Comparison of ENCODE assay signal across 20 cellular contexts in genomic region chr19:41410655-41411054, GRCh38. TPM values are rescaled to one million over a fixed set of nuclear protein-coding genes. Genes with fewer than 3 reads are reported as not detected.
DNase-seq lines count a peak whose midpoint lies in the region; ATAC-seq and TF ChIP-seq lines count a peak whose summit lies in the region.
"Had no signal": no experiment of that assay in that cellular context is flagged by ENCODE, and none has a peak within 500 bp of the region (broad histone marks: within the 10 kb centered on the region; RNA-seq: fewer than 3 reads in every experiment).

No MANE protein-coding gene starts in this region.

- H3K4me1 ChIP-seq in right atrium auricular region (peaks cover 0 to 50% of the 10 kb centered on the region in 2 donors), adrenal gland (replicated peaks in 1 of 2) (peaks cover 14 to 26% of the 10 kb centered on the region in 2 donors), lung (ENCODE audit: control insufficient read depth in 2 of 2, insufficient read depth in 2 of 2, low read length in 2 of 2) (peaks cover 6 to 18% of the 10 kb centered on the region in 2 donors), upper lobe of right lung (peaks cover 66% of the 10 kb centered on the region)

- H3K9me3 ChIP-seq in right atrium auricular region (no peaks in the 10 kb centered on the region), adrenal gland (replicated peaks in 1 of 3) (no peaks in the 10 kb centered on the region), lung (ENCODE audit: control insufficient read depth in 2 of 2, insufficient read depth in 1 of 2, low read length in 1 of 2) (no peaks in the 10 kb centered on the region), upper lobe of right lung (no peaks in the 10 kb centered on the region)
- H3K9me3 ChIP-seq: Caco-2, SK-N-SH had no signal

- no peak for TF ChIP-seq POLR2A in adrenal gland (IDR thresholded peaks at IDR 0.05)

- H3K4me3 ChIP-seq in right atrium auricular region (no peak overlapping the region), adrenal gland (no peak overlapping the region), lung (no peak overlapping the region), upper lobe of right lung (no peak overlapping the region)
- H3K4me3 ChIP-seq: K562 had no signal

- DNase-seq in right atrium auricular region (ENCODE audit: low spot score) (no peak), left cardiac atrium (no peak), adrenal gland (no peak), lung (ENCODE audit: low spot score) (no peak), upper lobe of right lung (no peak)
- DNase-seq: Caco-2; CD4-positive, CD25-positive, alpha-beta regulatory T cell; EL; HCEC 1CT; NCI-H1436 treated with DMSO at 0.1 percent for 48 hours; NCI-H2029 treated with DMSO at 0.1 percent for 48 hours; NCI-H510A; NCI-H82; SHP77; SK-N-SH had no signal

- H3K27me3 ChIP-seq in right atrium auricular region (no peaks in the 10 kb centered on the region), adrenal gland (no peaks in the 10 kb centered on the region), lung (ENCODE audit: control insufficient read depth, insufficient read depth) (no peaks in the 10 kb centered on the region), upper lobe of right lung (no peaks in the 10 kb centered on the region)

- ATAC-seq in left cardiac atrium (no peak), lung (ENCODE audit: insufficient read depth, low FRiP score) (no peak), upper lobe of right lung (no peak), HG02759 (IDR thresholded peaks at IDR 0.05; ENCODE audit: unreplicated experiment) (no peak), HG03354 (IDR thresholded peaks at IDR 0.05; ENCODE audit: poor library complexity, severe bottlenecking, unreplicated experiment) (no peak), GM19395 (IDR thresholded peaks at IDR 0.05; ENCODE audit: unreplicated experiment) (no peak)
- ATAC-seq: K562 had no signal

- intact Hi-C loops in left cardiac atrium (cut with DNase I) = no loop called here
- intact Hi-C loops in adrenal gland (cut with DNase I) = no loop called here
- intact Hi-C loops in upper lobe of right lung (cut with DNase I) = no loop called here

- no peak for TF ChIP-seq CTCF in right atrium auricular region (IDR thresholded peaks at IDR 0.05)
- TF ChIP-seq CTCF in adrenal gland (IDR thresholded peaks at IDR 0.05) = no peak
- TF ChIP-seq CTCF in lung (IDR thresholded peaks at IDR 0.05; ENCODE audit: control extremely low read depth, extremely low read depth) = no peak
- TF ChIP-seq CTCF in upper lobe of right lung (IDR thresholded peaks at IDR 0.05) = no peak

- peaks cover 27% of the 10 kb centered on the region for H3K36me3 ChIP-seq in right atrium auricular region
- H3K36me3 ChIP-seq in adrenal gland (replicated peaks in 1 of 2) = peaks cover 0 to 42% of the 10 kb centered on the region in 2 donors
- peaks cover 0 to 28% of the 10 kb centered on the region in 2 donors for H3K36me3 ChIP-seq in lung (ENCODE audit: control insufficient read depth in 2 of 2, insufficient read depth in 2 of 2, low read length in 2 of 2)
- peaks cover 35% of the 10 kb centered on the region for H3K36me3 ChIP-seq in upper lobe of right lung

- peak overlapping the region; percentile 71 to 78 for H3K27ac ChIP-seq in right atrium auricular region
- H3K27ac ChIP-seq in adrenal gland = peak overlapping the region in 3 of 5 donors; percentile 61 to 79 (median 64)
- H3K27ac ChIP-seq in lung (ENCODE audit: low read depth in 1 of 2, low read length in 1 of 2) = peak overlapping the region; percentile 45 to 86
- peak overlapping the region; percentile 88 for H3K27ac ChIP-seq in upper lobe of right lung

- 86 to 90% (median 88%) methylated on average over 9 to 18 of the region's 18 CpGs for WGBS in adrenal gland, 4 donors
- 84 to 88% methylated on average over 18 of the region's 18 CpGs for WGBS in lung, 2 donors

RNA-seq across cellular contexts. Expression of gene BCKDHA, which starts 13.0 kb away (rescaled TPM):
- total RNA-seq in right atrium auricular region = 10 to 100 TPM; 65.2 to 77.6 TPM
- total RNA-seq in left cardiac atrium = 10 to 100 TPM; 24.0 to 31.4 TPM
- 100 to 1,000 TPM in 5 of 8 donors, 10 to 100 TPM in 3; 51.8 to 294 (median 116) TPM for total RNA-seq in adrenal gland
- polyA plus RNA-seq in adrenal gland = 10 to 100 TPM; 17.6 to 44.3 (median 30.4) TPM
- total RNA-seq in lung = 10 to 100 TPM; 38.9 to 39.2 TPM
- polyA plus RNA-seq in lung = 10 to 100 TPM; 19.7 to 54.5 TPM
- total RNA-seq in upper lobe of right lung = 15.0 TPM

RNA-seq across cellular contexts. Expression of gene EXOSC5, which starts 13.5 kb away (rescaled TPM):
- total RNA-seq in right atrium auricular region (1 to 10 TPM; 8.5 to 9.0 TPM), left cardiac atrium (10 to 100 TPM in 1 of 2 donors, 1 to 10 TPM in 1; 8.1 to 13.4 TPM), adrenal gland (10 to 100 TPM; 18.8 to 73.7 (median 28.9) TPM), lung (10 to 100 TPM in 1 of 2 donors, 1 to 10 TPM in 1; 6.3 to 21.6 TPM), upper lobe of right lung (12.4 TPM)
- polyA plus RNA-seq in adrenal gland (10 to 100 TPM in 2 of 3 donors, 1 to 10 TPM in 1; 4.2 to 38.7 (median 18.4) TPM), lung (10 to 100 TPM; 32.6 to 34.4 TPM)

RNA-seq across cellular contexts. Expression of gene B3GNT8, which starts 16.5 kb away (rescaled TPM):
- 1 to 10 TPM; 1.9 to 4.5 TPM for total RNA-seq in right atrium auricular region
- 1 to 10 TPM; 1.4 to 3.2 TPM for total RNA-seq in left cardiac atrium
- total RNA-seq in adrenal gland = 1 to 10 TPM in 6 of 8 donors, under 1 TPM in 2; 0.30 to 5.5 (median 2.0) TPM
- polyA plus RNA-seq in adrenal gland = 1 to 10 TPM in 2 of 3 donors, under 1 TPM in 1; 0.15 to 3.5 (median 1.2) TPM
- total RNA-seq in lung = 10 to 100 TPM in 1 of 2 donors, 1 to 10 TPM in 1; 6.2 to 30.5 TPM
- 10 to 100 TPM; 35.1 to 39.0 TPM for polyA plus RNA-seq in lung
- 31.3 TPM for total RNA-seq in upper lobe of right lung
- polyA plus RNA-seq: SK-N-SH had no signal

RNA-seq across cellular contexts. Expression of gene DMAC2, which starts 29.1 kb away (rescaled TPM):
- 10 to 100 TPM; 63.2 to 88.7 TPM for total RNA-seq in right atrium auricular region
- 10 to 100 TPM; 59.0 to 67.6 TPM for total RNA-seq in left cardiac atrium
- total RNA-seq in adrenal gland = 10 to 100 TPM; 35.5 to 60.9 (median 47.8) TPM
- 10 to 100 TPM; 30.7 to 50.1 (median 45.3) TPM for polyA plus RNA-seq in adrenal gland
- total RNA-seq in lung = 10 to 100 TPM; 25.5 to 51.4 TPM
- polyA plus RNA-seq in lung = 10 to 100 TPM; 46.2 to 51.7 TPM
- 54.9 TPM for total RNA-seq in upper lobe of right lung

RNA-seq across cellular contexts. Expression of gene ERICH4, which starts 32.3 kb away (rescaled TPM):
- not detected for total RNA-seq in right atrium auricular region
- total RNA-seq in left cardiac atrium = not detected
- total RNA-seq in adrenal gland = not detected
- polyA plus RNA-seq in adrenal gland = under 1 TPM in 1 of 3 donors, not detected in 2; 0.10 TPM
- not detected for total RNA-seq in lung
- polyA plus RNA-seq in lung = under 1 TPM in 1 of 2 donors, not detected in 1; 0.16 TPM
- total RNA-seq in upper lobe of right lung = not detected
- total RNA-seq: A673; Caco-2; CD4-positive, CD25-positive, alpha-beta regulatory T cell; K562 had no signal
- polyA plus RNA-seq: CD4-positive, CD25-positive, alpha-beta regulatory T cell; K562; SK-N-SH had no signal
